In the genomic region with DNA sequence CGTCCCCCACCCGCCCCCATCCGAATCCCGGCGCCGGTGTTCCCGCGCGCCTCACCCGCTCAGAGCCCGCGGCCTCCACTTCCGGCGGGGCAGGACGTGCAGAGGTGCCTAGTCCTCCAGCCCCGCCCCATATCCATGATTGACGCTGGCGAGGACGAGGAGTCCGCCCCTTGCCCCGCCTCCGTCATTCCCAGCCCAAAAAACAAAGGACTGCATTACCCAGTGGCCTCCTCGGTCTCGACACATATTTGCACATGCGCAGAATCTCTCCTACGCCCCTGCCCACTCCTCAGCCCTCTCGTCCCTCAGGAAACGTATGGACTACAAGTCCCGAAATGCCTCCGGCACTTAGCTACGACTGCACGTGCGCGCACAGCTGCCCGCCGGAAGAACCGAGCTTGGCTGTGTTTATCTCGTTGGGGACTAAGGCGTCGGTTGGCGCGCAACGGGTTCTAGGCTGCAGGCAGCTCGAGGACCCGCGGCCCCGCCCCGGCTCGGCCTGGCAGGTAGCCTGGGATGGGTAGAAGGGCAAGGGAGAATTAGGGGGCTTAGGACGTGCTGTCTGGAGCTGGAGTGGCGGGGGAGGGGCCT, we compare ENCODE assay signal across 8 cellular contexts. TPM values are rescaled to one million over a fixed set of nuclear protein-coding genes. Genes with fewer than 3 reads are reported as not detected.
DNase-seq lines count a peak whose midpoint lies in the region; ATAC-seq, FAIRE-seq and TF ChIP-seq lines count a peak whose summit lies in the region.

A gene with protein sequence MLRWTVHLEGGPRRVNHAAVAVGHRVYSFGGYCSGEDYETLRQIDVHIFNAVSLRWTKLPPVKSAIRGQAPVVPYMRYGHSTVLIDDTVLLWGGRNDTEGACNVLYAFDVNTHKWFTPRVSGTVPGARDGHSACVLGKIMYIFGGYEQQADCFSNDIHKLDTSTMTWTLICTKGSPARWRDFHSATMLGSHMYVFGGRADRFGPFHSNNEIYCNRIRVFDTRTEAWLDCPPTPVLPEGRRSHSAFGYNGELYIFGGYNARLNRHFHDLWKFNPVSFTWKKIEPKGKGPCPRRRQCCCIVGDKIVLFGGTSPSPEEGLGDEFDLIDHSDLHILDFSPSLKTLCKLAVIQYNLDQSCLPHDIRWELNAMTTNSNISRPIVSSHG (plus strand): TSS at position 407 of the 591 bp plus-strand sequence. CDS start 2,944 bp downstream, outside the sequence.
Gene MEA1, minus strand, starts transcription at position 104 of the 591 bp plus-strand sequence. CDS start 133 bp downstream, outside the sequence.

- in situ Hi-C loops in transverse colon (cut with MboI; ENCODE audit: low pct_ligation_motif_present in 1 of 4, low pct_unique_long_range_greater_than_20kb in 1 of 4, low sequenced_read_pairs in 3 of 4): no loop called here

- H3K79me1 ChIP-seq in trophoblast cell (ENCODE audit: low read length): peaks cover 5% of the 10 kb centered on the region

- intact Hi-C loops in adrenal gland (cut with DNase I): no loop called here
- intact Hi-C loops in cardiac septum (cut with DNase I): loop anchor here (1.0 to 5.0 kb wide), 3 partner anchors 39 to 112 kb away; partner anchors contain the start of genes CUL7, KLC4 and MRPL2
- intact Hi-C loops in transverse colon (cut with DNase I; ENCODE audit: low total_unique reads): no loop called here

- FAIRE-seq in GM12892 (lab: Jason Lieb, UNC): peak; percentile 100

- H3K4ac ChIP-seq in trophoblast cell (ENCODE audit: low read depth, low read length): peak within 1 kb of the TSS; percentile 90

- peak within 1 kb of the TSS; percentile 89 for H3K14ac ChIP-seq in trophoblast cell (ENCODE audit: low read length)

- peak; percentile 96 for DNase-seq in GM12892 (ENCODE audit: insufficient read length)
- DNase-seq in NCI-H146 (lab: John Stamatoyannopoulos, UW): peak; percentile 100
- DNase-seq in T-helper 1 cell: peak; percentile 97 to 100 (median 99)
- peak; percentile 99 to 100 (median 100) for DNase-seq in adrenal gland
- DNase-seq in cardiac septum (ENCODE audit: low spot score): peak; percentile 99
- DNase-seq in trophoblast cell: peak; percentile 100
- peak; percentile 100 for DNase-seq in transverse colon

- H3K4me2 ChIP-seq in trophoblast cell (ENCODE audit: low read length): peak within 1 kb of the TSS; percentile 62

- no peak within 1 kb of the TSS for H2BK12ac ChIP-seq in trophoblast cell (ENCODE audit: low read length)

- no peak for TF ChIP-seq CTCF in adrenal gland (IDR thresholded peaks at IDR 0.05)
- no peak for TF ChIP-seq CTCF in transverse colon (IDR thresholded peaks at IDR 0.05)

- H3K4me3 ChIP-seq in adrenal gland (peak within 1 kb of the TSS; percentile 44 to 74 (median 62)), trophoblast cell (ENCODE audit: low read depth, low read length) (peak within 1 kb of the TSS; percentile 89), transverse colon (peak within 1 kb of the TSS; percentile 60 to 94 (median 62))

- peak within 1 kb of the TSS; percentile 75 for H3K18ac ChIP-seq in trophoblast cell (ENCODE audit: low read length)

- peak; percentile 94 for ATAC-seq in HG02852 (IDR thresholded peaks at IDR 0.05; ENCODE audit: unreplicated experiment)

- H4K91ac ChIP-seq in trophoblast cell (ENCODE audit: low read depth, low read length): peak within 1 kb of the TSS; percentile 88

- H3K27ac ChIP-seq in adrenal gland (peak within 1 kb of the TSS in 4 of 5 donors; percentile 51 to 85 (median 64)), trophoblast cell (ENCODE audit: low read depth, low read length) (peak within 1 kb of the TSS; percentile 54), transverse colon (peak within 1 kb of the TSS; percentile 76 to 92 (median 85))

- peak within 1 kb of the TSS; percentile 29 for H2BK5ac ChIP-seq in trophoblast cell (ENCODE audit: low read depth, low read length, poor library complexity)

- peak within 1 kb of the TSS; percentile 62 for H2AK5ac ChIP-seq in trophoblast cell (ENCODE audit: low read length)

- TF ChIP-seq POLR2A in GM12892 (IDR thresholded peaks at IDR 0.05; ENCODE audit: low read depth, low read length) (no peak), adrenal gland (IDR thresholded peaks at IDR 0.05) (peak; percentile 19 to 52), transverse colon (IDR thresholded peaks at IDR 0.05) (peak; percentile 56)

- TF ChIP-seq EP300 in transverse colon (IDR thresholded peaks at IDR 0.05; ENCODE audit: low read depth): no peak

- H4K12ac ChIP-seq in trophoblast cell (ENCODE audit: low read depth, low read length): peak within 1 kb of the TSS; percentile 79

- H4K8ac ChIP-seq in trophoblast cell (ENCODE audit: low read depth, low read length): peak within 1 kb of the TSS; percentile 81

- H3K27me3 ChIP-seq in adrenal gland (no peaks in the 10 kb centered on the region), trophoblast cell (ENCODE audit: insufficient read depth, low read length) (no peaks in the 10 kb centered on the region), transverse colon (no peaks in the 10 kb centered on the region)

- H3K36me3 ChIP-seq in adrenal gland (replicated peaks in 1 of 2) (peaks cover 0 to 52% of the 10 kb centered on the region in 2 donors), trophoblast cell (ENCODE audit: control insufficient read depth in 1 of 2, insufficient read depth in 2 of 2, low read length in 2 of 2) (peaks cover 51% of the 10 kb centered on the region in 2 experiments), transverse colon (peaks cover 0 to 7% (median 2%) of the 10 kb centered on the region in 4 donors)

- H3K9ac ChIP-seq in trophoblast cell (ENCODE audit: low read length): peak within 1 kb of the TSS; percentile 85

- H3K23ac ChIP-seq in trophoblast cell (ENCODE audit: low read length): no peak within 1 kb of the TSS

- peak within 1 kb of the TSS; percentile 61 for H2BK120ac ChIP-seq in trophoblast cell (ENCODE audit: insufficient read depth, low read length, poor library complexity)

- 0% methylated on average over 11 to 51 of the region's 51 CpGs for WGBS in adrenal gland, 4 donors
- WGBS in trophoblast cell (ENCODE audit: extremely low coverage, insufficient coverage, insufficient read length): no CpG with 5 or more reads among the region's 51 CpGs
- 0% methylated on average over 38 of the region's 51 CpGs; no CpG with 5 or more reads in 1 of the 2 donors for WGBS in transverse colon (ENCODE audit: low coverage in 1 of 2), 2 donors

- H3K4me1 ChIP-seq in adrenal gland (replicated peaks in 1 of 2) (peaks cover 24 to 46% of the 10 kb centered on the region in 2 donors), trophoblast cell (ENCODE audit: control insufficient read depth in 1 of 2, insufficient read depth in 2 of 2, low read length in 2 of 2) (peaks cover 6 to 11% of the 10 kb centered on the region in 2 experiments), transverse colon (peaks cover 26 to 43% (median 34%) of the 10 kb centered on the region in 4 donors)

- peaks cover 6% of the 10 kb centered on the region for H3K79me2 ChIP-seq in trophoblast cell (ENCODE audit: control insufficient read depth, insufficient read depth, low read length, poor library complexity)

- H3K9me3 ChIP-seq in adrenal gland (replicated peaks in 1 of 3) (no peaks in the 10 kb centered on the region), trophoblast cell (ENCODE audit: insufficient read depth, low read depth, low read length) (no peaks in the 10 kb centered on the region), transverse colon (no peaks in the 10 kb centered on the region)

- peak within 1 kb of the TSS; percentile 85 for H2AFZ ChIP-seq in trophoblast cell (ENCODE audit: insufficient read depth, low read length, poor library complexity)

RNA-seq across cellular contexts. Expression of the first gene that starts in this region (rescaled TPM):
- 48.7 TPM for polyA plus RNA-seq in GM12892 (2012; ENCODE audit: missing spikeins)
- total RNA-seq in adrenal gland (100 to 1,000 TPM in 6 of 8 donors, 10 to 100 TPM in 2; 72.3 to 139 (median 105) TPM), cardiac septum (74.9 TPM), transverse colon (10 to 100 TPM; 54.6 to 67.3 (median 63.2) TPM)
- 100 to 1,000 TPM in 2 of 3 donors, 10 to 100 TPM in 1; 51.2 to 144 (median 112) TPM for polyA plus RNA-seq in adrenal gland
- 63.6 and 64.5 TPM in 2 replicates for polyA plus RNA-seq in trophoblast cell (2013)

RNA-seq across cellular contexts. Expression of gene MEA1, which starts in this region (rescaled TPM):
- polyA plus RNA-seq in GM12892 (2012; ENCODE audit: missing spikeins): 92.1 TPM
- total RNA-seq in adrenal gland: 100 to 1,000 TPM in 1 of 8 donors, 10 to 100 TPM in 7; 54.6 to 109 (median 68.6) TPM
- 100 to 1,000 TPM in 2 of 3 donors, 10 to 100 TPM in 1; 81.1 to 142 (median 135) TPM for polyA plus RNA-seq in adrenal gland
- 33.8 TPM for total RNA-seq in cardiac septum
- polyA plus RNA-seq in trophoblast cell (2013): 82.3 and 84.7 TPM in 2 replicates
- total RNA-seq in transverse colon: 10 to 100 TPM; 21.7 to 54.2 (median 37.3) TPM

Comparison
In these comparisons a context has a peak if more than half of its experiments do, and no peak if none do; other contexts are left out.
1. Peak in every context shown above with its lines: DNase-seq, ATAC-seq, H3K4me3 ChIP-seq and H3K27ac ChIP-seq.